ENCODE assay signal across 8 cellular contexts in the genomic region with DNA sequence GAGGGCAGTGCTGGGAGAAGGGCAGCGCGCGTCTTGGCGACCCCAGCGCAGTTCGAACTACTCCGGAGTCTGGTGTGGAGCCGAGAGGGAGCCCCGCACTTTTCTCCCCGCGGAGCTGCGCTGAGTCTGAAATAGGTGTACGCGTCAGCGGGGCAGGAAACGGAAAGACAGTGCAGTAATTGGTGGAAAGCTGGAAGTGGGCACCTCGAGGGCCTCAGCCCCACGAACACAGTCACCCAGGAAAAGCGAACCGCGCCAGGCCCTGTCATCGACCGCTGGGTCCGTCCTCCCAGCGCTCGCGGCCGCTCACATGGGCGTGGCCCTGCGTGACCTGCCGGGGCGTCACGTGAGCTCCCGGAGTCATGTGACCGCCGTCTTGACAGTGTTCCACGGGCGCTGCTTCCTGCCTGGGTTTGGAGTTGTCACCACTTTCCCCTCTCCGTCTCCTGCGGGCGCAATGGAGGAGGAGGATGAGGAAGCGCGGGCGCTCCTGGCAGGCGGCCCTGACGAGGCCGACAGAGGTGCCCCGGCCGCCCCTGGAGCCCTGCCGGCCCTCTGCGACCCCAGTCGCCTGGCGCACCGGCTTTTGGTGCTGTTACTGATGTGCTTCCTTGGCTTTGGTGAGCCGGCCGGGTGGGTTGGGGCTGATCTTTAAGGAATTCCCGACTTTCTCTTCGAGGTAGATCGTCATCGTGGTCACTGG. TPM values are rescaled to one million over a fixed set of nuclear protein-coding genes. Genes with fewer than 3 reads are reported as not detected.
A peak's percentile ranks its signal among the peaks of the same experiment; 100 is the strongest.
DNase-seq lines count a peak whose midpoint lies in the region; ATAC-seq and TF ChIP-seq lines count a peak whose summit lies in the region.

A gene with protein sequence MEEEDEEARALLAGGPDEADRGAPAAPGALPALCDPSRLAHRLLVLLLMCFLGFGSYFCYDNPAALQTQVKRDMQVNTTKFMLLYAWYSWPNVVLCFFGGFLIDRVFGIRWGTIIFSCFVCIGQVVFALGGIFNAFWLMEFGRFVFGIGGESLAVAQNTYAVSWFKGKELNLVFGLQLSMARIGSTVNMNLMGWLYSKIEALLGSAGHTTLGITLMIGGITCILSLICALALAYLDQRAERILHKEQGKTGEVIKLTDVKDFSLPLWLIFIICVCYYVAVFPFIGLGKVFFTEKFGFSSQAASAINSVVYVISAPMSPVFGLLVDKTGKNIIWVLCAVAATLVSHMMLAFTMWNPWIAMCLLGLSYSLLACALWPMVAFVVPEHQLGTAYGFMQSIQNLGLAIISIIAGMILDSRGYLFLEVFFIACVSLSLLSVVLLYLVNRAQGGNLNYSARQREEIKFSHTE (plus strand): TSS at position 359 of the 703 bp plus-strand sequence. CDS start 99 bp downstream, at position 458.

- in situ Hi-C loops in ACHN (cut with HindIII; ENCODE audit: low pct_ligation_motif_present, low pct_unique_long_range_greater_than_20kb, low sequenced_read_pairs) (no loop called here), T47D (cut with HindIII; ENCODE audit: low pct_unique_long_range_greater_than_20kb, low sequenced_read_pairs) (no loop called here)

- H3K4me1 ChIP-seq in skeletal muscle tissue (ENCODE audit: control insufficient read depth in 3 of 3, insufficient read depth in 3 of 3, low read length in 3 of 3), result peaks cover 10 to 18% (median 14%) of the 10 kb centered on the region in 3 donors

- no peak for TF ChIP-seq CTCF in VCaP (conservative IDR thresholded peaks at IDR 0.05)

- DNase-seq in ACHN (peak; percentile 84), NCI-H2196 treated with DMSO at 0.1 percent for 48 hours (lab: John Stamatoyannopoulos, UW; ENCODE audit: unreplicated experiment) (peak; percentile 97), T47D (ENCODE audit: low read depth in 1 of 2, low spot score in 1 of 2) (peak; percentile 95 to 96)

- peak within 1 kb of the TSS; percentile 93 to 96 (median 94) for H3K9ac ChIP-seq in skeletal muscle tissue (ENCODE audit: low read depth in 1 of 3, low read length in 3 of 3)

- peak within 1 kb of the TSS; percentile 72 for H3K27ac ChIP-seq in VCaP
- H3K27ac ChIP-seq in skeletal muscle tissue (ENCODE audit: low read depth, low read length), result peak within 1 kb of the TSS; percentile 93

- H3K4me3 ChIP-seq in iPS-18c (ENCODE audit: insufficient read depth, low read depth, low read length) (peak within 1 kb of the TSS; percentile 82), skeletal muscle tissue (ENCODE audit: low read length in 3 of 3) (peak within 1 kb of the TSS; percentile 86 to 97 (median 93))

- H3K9me3 ChIP-seq in iPS-18c (ENCODE audit: control insufficient read depth, insufficient read depth, low read length) (peaks cover 4% of the 10 kb centered on the region), skeletal muscle tissue (ENCODE audit: control insufficient read depth in 3 of 3, low read length in 3 of 3) (no peaks in the 10 kb centered on the region)

- H3K27me3 ChIP-seq in skeletal muscle tissue (ENCODE audit: control insufficient read depth in 3 of 3, insufficient read depth in 3 of 3, low read length in 3 of 3), result no peaks in the 10 kb centered on the region

- peaks cover 0 to 10% (median 5%) of the 10 kb centered on the region in 3 donors for H3K36me3 ChIP-seq in skeletal muscle tissue (ENCODE audit: control insufficient read depth in 3 of 3, insufficient read depth in 3 of 3, low read length in 3 of 3)

- ATAC-seq in GM18873 (IDR thresholded peaks at IDR 0.05; ENCODE audit: low FRiP score, unreplicated experiment) (peak; percentile 98), HG03135 (IDR thresholded peaks at IDR 0.05; ENCODE audit: unreplicated experiment) (peak; percentile 96)

RNA-seq across cellular contexts. Expression of the gene that starts here (rescaled TPM):
- 49.1 TPM for total RNA-seq in skeletal muscle tissue

Comparison
In these comparisons a context has a peak if more than half of its experiments do, and no peak if none do; other contexts are left out.
1. Peak in every context shown above with its lines: DNase-seq, ATAC-seq, H3K4me3 ChIP-seq and H3K27ac ChIP-seq.